Comparison of ENCODE assay signal across 8 cellular contexts in genomic region chr7:98251251-98251843, GRCh38. TPM values are rescaled to one million over a fixed set of nuclear protein-coding genes. Genes with fewer than 3 reads are reported as not detected.
DNase-seq lines count a peak whose midpoint lies in the region; ATAC-seq and TF ChIP-seq lines count a peak whose summit lies in the region.

No MANE protein-coding gene starts in this region.

- H3K27ac Mint-ChIP-seq in activated B cell treated with CpG ODN at 0.5 μM for 24 hours (peak overlapping the region; percentile 80), memory B cell (peak overlapping the region; percentile 94)

- intact Hi-C loops in activated B cell treated with CpG ODN at 0.5 μM for 24 hours (cut with micrococcal nuclease), result loop anchor here (1.0 to 5.0 kb wide), 6 partner anchors 15 to 1929 kb away; partner anchors contain the start of genes BAIAP2L1 and SLC25A13

- no peaks in the 10 kb centered on the region for H3K9me2 ChIP-seq in DOHH2 (replicated peaks; ENCODE audit: control insufficient read depth, low read length)

- peak overlapping the region; percentile 37; the same call in 1 of the 2 replicates for H3K9ac ChIP-seq in KMS-11

- H3K27me3 ChIP-seq in DOHH2 (ENCODE audit: control insufficient read depth, low read length), result no peaks in the 10 kb centered on the region
- no peaks in the 10 kb centered on the region for H3K27me3 ChIP-seq in KMS-11 (ENCODE audit: insufficient read depth, low read depth)

- H3K4me1 ChIP-seq in DOHH2 (ENCODE audit: control insufficient read depth, low read length) (peaks cover 42% of the 10 kb centered on the region), KMS-11 (ENCODE audit: low read depth, poor library complexity, severe bottlenecking) (peaks cover 22% of the 10 kb centered on the region)

- peak; percentile 26 for ATAC-seq in GM21619 (IDR thresholded peaks at IDR 0.05; ENCODE audit: unreplicated experiment)
- ATAC-seq in activated B cell treated with CpG ODN at 0.5 μM for 24 hours (ENCODE audit: low read depth), result peak; percentile 16
- peak; percentile 60 for ATAC-seq in memory B cell (ENCODE audit: low read depth)

- H3K4me2 ChIP-seq in DOHH2 (ENCODE audit: low read length) (peak overlapping the region; percentile 96), KMS-11 (peak overlapping the region; percentile 97)

- DNase-seq in activated B cell treated with CpG ODN at 0.5 μM for 24 hours (no peak), dermis blood vessel endothelial cell (peak; percentile 69), memory B cell (ENCODE audit: low spot score in 2 of 2) (peak; percentile 19 to 48), substantia nigra (lab: John Stamatoyannopoulos, UW) (peak in 10 of 49 donors; percentile 16 to 82 (median 34)), T-helper 9 cell (no peak)

- H3K9me3 Mint-ChIP-seq in activated B cell treated with CpG ODN at 0.5 μM for 24 hours (no peaks in the 10 kb centered on the region), memory B cell (no peaks in the 10 kb centered on the region)

- H3K27me3 Mint-ChIP-seq in activated B cell treated with CpG ODN at 0.5 μM for 24 hours (no peaks in the 10 kb centered on the region), memory B cell (no peaks in the 10 kb centered on the region)

- POLR2A ChIA-PET in activated B cell treated with CpG ODN at 0.5 μM for 24 hours (lab: Charles Lee), result interaction anchor here (1.6 kb wide), 1 partner anchor 49 kb away, joined by 7 read pairs; no protein-coding TSS in a partner anchor

- H3K27ac ChIP-seq in DOHH2 (ENCODE audit: low read depth, low read length), result peak overlapping the region; percentile 81
- peak overlapping the region; percentile 52 for H3K27ac ChIP-seq in KMS-11
- H3K27ac ChIP-seq in substantia nigra (ENCODE audit: low read depth, low read length, poor library complexity, severe bottlenecking), result peak overlapping the region; percentile 79

- peaks cover 39% of the 10 kb centered on the region for H3K4me1 Mint-ChIP-seq in activated B cell treated with CpG ODN at 0.5 μM for 24 hours
- peaks cover 27% of the 10 kb centered on the region for H3K4me1 Mint-ChIP-seq in memory B cell

- H3K9me3 ChIP-seq in DOHH2 (ENCODE audit: control insufficient read depth, insufficient read depth, low read length), result no peaks in the 10 kb centered on the region

- CTCF ChIA-PET in activated B cell treated with CpG ODN at 0.5 μM for 24 hours (lab: Charles Lee), result interaction anchor here (0.8 kb wide), 1 partner anchor 145 kb away, joined by 3 read pairs; the partner anchor contains the start of gene LMTK2

- H3K79me2 ChIP-seq in DOHH2 (ENCODE audit: control insufficient read depth, low read length) (peaks cover 11% of the 10 kb centered on the region), KMS-11 (ENCODE audit: insufficient read depth, low read depth) (peaks cover 14% of the 10 kb centered on the region; the same call in 1 of the 2 replicates)

- H3F3A ChIP-seq in DOHH2 (ENCODE audit: control insufficient read depth, insufficient read depth), result peaks cover 16% of the 10 kb centered on the region

- TF ChIP-seq CTCF in DOHH2 (IDR thresholded peaks at IDR 0.05; ENCODE audit: low read depth, low read length, poor library complexity, severe bottlenecking), result no peak
- TF ChIP-seq CTCF in KMS-11 (conservative IDR thresholded peaks at IDR 0.05; ENCODE audit: low read depth, low read length), result no peak
- TF ChIP-seq CTCF in activated B cell treated with CpG ODN at 0.5 μM for 24 hours (IDR thresholded peaks at IDR 0.05), result no peak

- H4K20me1 ChIP-seq in DOHH2 (ENCODE audit: control insufficient read depth, insufficient read depth, low read depth, low read length) (no peaks in the 10 kb centered on the region), KMS-11 (ENCODE audit: insufficient read depth) (no peaks in the 10 kb centered on the region)

- H3K36me3 Mint-ChIP-seq in activated B cell treated with CpG ODN at 0.5 μM for 24 hours (ENCODE audit: low read depth) (peaks cover 22% of the 10 kb centered on the region), memory B cell (peaks cover 14% of the 10 kb centered on the region)

- H2AFZ ChIP-seq in KMS-11 (ENCODE audit: low read depth), result peak overlapping the region; percentile 93

- peak overlapping the region; percentile 86 for H3K4me3 ChIP-seq in DOHH2 (ENCODE audit: low read length)
- no peak overlapping the region for H3K4me3 ChIP-seq in KMS-11 (IDR thresholded peaks at IDR 0.05; ENCODE audit: insufficient read depth, low read depth, low read length)

- H3K4me3 Mint-ChIP-seq in activated B cell treated with CpG ODN at 0.5 μM for 24 hours, result peak overlapping the region; percentile 94
- peak overlapping the region; percentile 99 for H3K4me3 Mint-ChIP-seq in memory B cell

- H3K36me3 ChIP-seq in DOHH2 (ENCODE audit: control insufficient read depth, low read length) (peaks cover 2% of the 10 kb centered on the region; the same call in 1 of the 2 replicates), KMS-11 (ENCODE audit: insufficient read depth) (no peaks in the 10 kb centered on the region)

RNA-seq across cellular contexts. Expression of gene TECPR1, which starts 0.7 kb away (rescaled TPM):
- 24.6 and 34.5 TPM in 2 replicates for total RNA-seq in activated B cell treated with CpG ODN at 0.5 μM for 24 hours
- 66.2 and 105 TPM in 2 replicates for total RNA-seq in dermis blood vessel endothelial cell

RNA-seq across cellular contexts. Expression of gene BRI3, which starts 30.1 kb away (rescaled TPM):
- total RNA-seq in activated B cell treated with CpG ODN at 0.5 μM for 24 hours (53.7 and 55.9 TPM in 2 replicates), dermis blood vessel endothelial cell (36.1 and 39.7 TPM in 2 replicates)

RNA-seq across cellular contexts. Expression of gene BHLHA15, which starts 40.1 kb away (rescaled TPM):
- total RNA-seq in activated B cell treated with CpG ODN at 0.5 μM for 24 hours (0.35 TPM in 1 of 2 replicates, not detected in the other), dermis blood vessel endothelial cell (0.17 and 3.4 TPM in 2 replicates)

Comparison
In these comparisons a context has a peak if more than half of its experiments do, and no peak if none do; other contexts are left out.
1. DNase-seq: peak in dermis blood vessel endothelial cell (single experiment) and memory B cell (2 of 2); none in activated B cell treated with CpG ODN at 0.5 μM for 24 hours (single experiment) and T-helper 9 cell (single experiment).
2. Peak in every context shown above with its lines, with median percentiles within 50 percentile points of each other: H3K27ac ChIP-seq and ATAC-seq.